In the genomic region with DNA sequence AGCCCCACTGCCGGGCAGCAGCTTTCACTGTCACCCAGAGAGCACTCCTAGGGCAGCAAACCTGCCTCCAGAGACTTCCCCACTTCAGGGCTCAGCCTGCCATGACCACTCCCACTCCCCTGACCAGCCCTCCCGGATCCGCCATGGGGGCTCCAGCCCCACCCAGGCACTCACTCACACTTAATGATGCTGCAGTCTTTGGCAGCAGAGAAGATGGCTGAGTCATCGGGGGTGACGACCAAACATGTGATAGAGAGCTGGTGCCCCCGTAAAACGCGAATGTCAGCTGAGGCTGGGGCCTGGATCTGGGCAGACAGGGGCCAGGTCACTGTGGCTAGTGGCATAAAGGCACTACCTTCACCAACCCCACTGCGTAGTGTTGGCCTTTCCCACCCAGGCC, we compare ENCODE assay signal across 34 cellular contexts. TPM values are rescaled to one million over a fixed set of nuclear protein-coding genes. Genes with fewer than 3 reads are reported as not detected.
DNase-seq lines count a peak whose midpoint lies in the region; ATAC-seq, FAIRE-seq and TF ChIP-seq lines count a peak whose summit lies in the region.
"Had no signal": no experiment of that assay in that cellular context is flagged by ENCODE, and none has a peak within 500 bp of the region (broad histone marks: within the 10 kb centered on the region; RNA-seq: fewer than 3 reads in every experiment).

No MANE protein-coding gene starts in this region.

- no peak for FAIRE-seq in astrocyte (lab: Jason Lieb, UNC)
- FAIRE-seq: GM12891, islet of Langerhans had no signal

- intact Hi-C loops in posterior vena cava (cut with DNase I): no loop called here

- no peak overlapping the region for H3K4me3 Mint-ChIP-seq in astrocyte (ENCODE audit: unreplicated experiment)
- H3K4me3 Mint-ChIP-seq: endodermal cell had no signal

- H3K4me3 ChIP-seq in GM23248: no peak overlapping the region
- H3K4me3 ChIP-seq in astrocyte (ENCODE audit: insufficient read depth, low read depth, low read length): no peak overlapping the region
- H3K4me3 ChIP-seq: adrenal gland, BLaER1, breast epithelium, coronary artery, esophagus squamous epithelium had no signal

- H3K9ac ChIP-seq in GM23248 (no peak overlapping the region), astrocyte (ENCODE audit: low read length) (no peak overlapping the region)
- H3K9ac ChIP-seq: BLaER1 had no signal

- ATAC-seq in HG03097 (IDR thresholded peaks at IDR 0.05; ENCODE audit: low FRiP score, unreplicated experiment): no peak
- ATAC-seq in GM18873 (IDR thresholded peaks at IDR 0.05; ENCODE audit: low FRiP score, unreplicated experiment): no peak

- H3K4me1 ChIP-seq in GM23248 (ENCODE audit: insufficient read depth) (peaks cover 9% of the 10 kb centered on the region; the same call in 1 of the 2 replicates), astrocyte (ENCODE audit: insufficient read depth, low read length) (peaks cover 14% of the 10 kb centered on the region)

- H3K9me3 ChIP-seq in GM23248 (ENCODE audit: low read depth): no peaks in the 10 kb centered on the region
- no peaks in the 10 kb centered on the region for H3K9me3 ChIP-seq in astrocyte (ENCODE audit: insufficient read depth, low read depth, low read length)
- H3K9me3 ChIP-seq: adrenal gland, BLaER1, breast epithelium, esophagus squamous epithelium had no signal

- in situ Hi-C loops in GM23248 (cut with MboI): no loop called here

- H3K36me3 Mint-ChIP-seq in astrocyte (ENCODE audit: low read depth, unreplicated experiment): peaks cover 22% of the 10 kb centered on the region

- no peak overlapping the region for H3K27ac ChIP-seq in GM23248
- H3K27ac ChIP-seq in astrocyte (ENCODE audit: low read depth, low read length): no peak overlapping the region
- H3K27ac ChIP-seq: adrenal gland, BLaER1, breast epithelium, coronary artery, esophagus squamous epithelium had no signal

- no peaks in the 10 kb centered on the region for H3K9me3 Mint-ChIP-seq in astrocyte (ENCODE audit: unreplicated experiment)
- H3K9me3 Mint-ChIP-seq: endodermal cell had no signal

- no peak overlapping the region for H2AFZ ChIP-seq in GM23248
- no peak overlapping the region for H2AFZ ChIP-seq in astrocyte (ENCODE audit: low read depth, low read length)

- H3F3A ChIP-seq in GM23248 (ENCODE audit: insufficient read depth): peaks cover 13% of the 10 kb centered on the region; the same call in 1 of the 2 replicates

- DNase-seq in A172 (ENCODE audit: low spot score) (peak; percentile 59), GM23248 (peak; percentile 20), astrocyte (ENCODE audit: low read depth) (peak; percentile 16), posterior vena cava (ENCODE audit: low spot score) (peak; percentile 62), NCI-H2171 treated with DMSO at 0.1 percent for 48 hours (lab: John Stamatoyannopoulos, UW) (no peak), C1 segment of cervical spinal cord (lab: John Stamatoyannopoulos, UW) (no peak)
- DNase-seq: ACHN; activated CD4-positive, alpha-beta T cell treated with anti-CD3 and anti-CD28 coated beads, Interleukin-2, amount 50 U/mL, for 1 hour; activated gamma-delta T cell treated with Interleukin-2 at 50 U/mL for 16 hours; COR-L47; DMS79; endodermal cell; esophagus squamous epithelium; KG1; NCI-H1436; OCI-M1; SHP77 treated with DMSO at 0.1 percent for 48 hours; stimulated activated CD4-positive, alpha-beta T cell treated with anti-CD3 and anti-CD28 coated beads, Interleukin-1b, Interleukin-23, amount 100 ng/mL, for 48 hours; substantia nigra; T-helper 9 cell had no signal

- H4K20me1 ChIP-seq in GM23248 (ENCODE audit: insufficient read depth) (no peaks in the 10 kb centered on the region), astrocyte (ENCODE audit: insufficient read depth, low read length) (peaks cover 44% of the 10 kb centered on the region)

- no peaks in the 10 kb centered on the region for H3K27me3 Mint-ChIP-seq in astrocyte (ENCODE audit: low read depth, unreplicated experiment)
- H3K27me3 Mint-ChIP-seq: progenitor cell of endocrine pancreas had no signal

- H3K79me2 ChIP-seq in GM23248 (ENCODE audit: insufficient read depth) (peaks cover 39% of the 10 kb centered on the region), astrocyte (ENCODE audit: insufficient read depth, low read length) (peaks cover 38% of the 10 kb centered on the region)

- H3K4me2 ChIP-seq in GM23248 (ENCODE audit: unreplicated experiment) (no peak overlapping the region), astrocyte (ENCODE audit: low read length) (no peak overlapping the region)
- H3K4me2 ChIP-seq: BLaER1 had no signal

- H3K4me1 Mint-ChIP-seq in astrocyte (ENCODE audit: low read depth, unreplicated experiment): peaks cover 6% of the 10 kb centered on the region

- TF ChIP-seq CTCF in astrocyte (IDR thresholded peaks at IDR 0.05; ENCODE audit: insufficient read depth, low read depth, low read length): no peak

- 62 to 69% methylated on average over 9 of the region's 9 CpGs for WGBS in GM23248 (ENCODE audit: low coverage in 1 of 2, low lambda C conversion rate in 2 of 2, missing lambda C conversion rate in 2 of 2), 2 experiments

- no peak overlapping the region for H3K27ac Mint-ChIP-seq in astrocyte (ENCODE audit: unreplicated experiment)
- H3K27ac Mint-ChIP-seq: endodermal cell, progenitor cell of endocrine pancreas had no signal

- no peaks in the 10 kb centered on the region; the same call in 1 of the 2 replicates for H3K36me3 ChIP-seq in GM23248 (ENCODE audit: low read depth)
- H3K36me3 ChIP-seq in astrocyte (ENCODE audit: insufficient read depth, low read length): peaks cover 11% of the 10 kb centered on the region
- H3K36me3 ChIP-seq: breast epithelium had no signal

- H3K27me3 ChIP-seq in GM23248 (replicated peaks; ENCODE audit: insufficient read depth) (no peaks in the 10 kb centered on the region), astrocyte (ENCODE audit: insufficient read depth, low read length) (no peaks in the 10 kb centered on the region)
- H3K27me3 ChIP-seq: adrenal gland, BLaER1, breast epithelium, esophagus squamous epithelium had no signal

- no peaks in the 10 kb centered on the region for H3K9me2 ChIP-seq in GM23248 (ENCODE audit: insufficient read depth)

RNA-seq across cellular contexts. Expression of a gene that starts 4.7 kb away (rescaled TPM):
- 48.7 and 51.4 TPM in 2 replicates for total RNA-seq in A172 (2014; rRNA removed; shearing (Covaris generic))
- total RNA-seq in GM23248 (2014; rRNA removed; shearing (Covaris generic)): 21.6 and 27.5 TPM in 2 replicates
- polyA plus RNA-seq in GM23248 (2016; fragmentation: Nextera tagmentation; extraction: Ambion mirVana): 24.6 and 28.4 TPM in 2 replicates
- total RNA-seq in astrocyte (22.9 and 25.5 TPM in 2 replicates), posterior vena cava (10 to 100 TPM; 13.4 to 14.9 TPM)

RNA-seq across cellular contexts. Expression of a gene that starts 5.1 kb away (rescaled TPM):
- total RNA-seq in A172 (2014; rRNA removed; shearing (Covaris generic)): 41.4 and 45.4 TPM in 2 replicates
- 80.4 and 118 TPM in 2 replicates for total RNA-seq in GM23248 (2014; rRNA removed; shearing (Covaris generic))
- polyA plus RNA-seq in GM23248 (2016; fragmentation: Nextera tagmentation; extraction: Ambion mirVana): 60.4 and 64.0 TPM in 2 replicates
- 4.6 and 4.8 TPM in 2 replicates for total RNA-seq in astrocyte
- 10 to 100 TPM; 16.5 to 22.3 TPM for total RNA-seq in posterior vena cava

RNA-seq across cellular contexts. Expression of a gene that starts 18.2 kb away (rescaled TPM):
- total RNA-seq in A172 (2014; rRNA removed; shearing (Covaris generic)): not detected in 2 replicates
- not detected in 2 replicates for total RNA-seq in GM23248 (2014; rRNA removed; shearing (Covaris generic))
- 0.09 TPM in 1 of 2 replicates, not detected in the other for polyA plus RNA-seq in GM23248 (2016; fragmentation: Nextera tagmentation; extraction: Ambion mirVana)
- not detected in 2 replicates for total RNA-seq in astrocyte
- not detected for total RNA-seq in posterior vena cava
- total RNA-seq: NCI-H460, urinary bladder had no signal
- polyA plus RNA-seq: neural cell had no signal

RNA-seq across cellular contexts. Expression of a gene that starts 30.2 kb away (rescaled TPM):
- 99.7 and 107 TPM in 2 replicates for total RNA-seq in A172 (2014; rRNA removed; shearing (Covaris generic))
- 71.2 and 91.2 TPM in 2 replicates for total RNA-seq in GM23248 (2014; rRNA removed; shearing (Covaris generic))
- polyA plus RNA-seq in GM23248 (2016; fragmentation: Nextera tagmentation; extraction: Ambion mirVana): 40.4 and 45.0 TPM in 2 replicates
- total RNA-seq in astrocyte (95.4 and 102 TPM in 2 replicates), posterior vena cava (10 to 100 TPM; 48.9 to 53.2 TPM)

RNA-seq across cellular contexts. Expression of a gene that starts 33.9 kb away (rescaled TPM):
- total RNA-seq in A172 (2014; rRNA removed; shearing (Covaris generic)): not detected in 2 replicates
- total RNA-seq in GM23248 (2014; rRNA removed; shearing (Covaris generic)): not detected in 2 replicates
- polyA plus RNA-seq in GM23248 (2016; fragmentation: Nextera tagmentation; extraction: Ambion mirVana): not detected in 2 replicates
- total RNA-seq in astrocyte (not detected in 2 replicates), posterior vena cava (not detected)
- total RNA-seq: adrenal gland, breast epithelium, esophagus squamous epithelium, liver, mucosa of gallbladder, NCI-H460, progenitor cell of endocrine pancreas, urinary bladder had no signal
- polyA plus RNA-seq: adrenal gland, liver, neural cell, urinary bladder had no signal

Comparison
In these comparisons a context has a peak if more than half of its experiments do, and no peak if none do; other contexts are left out.
1. DNase-seq: peak in A172 (single experiment), GM23248 (single experiment), astrocyte (single experiment) and posterior vena cava (single experiment); none in NCI-H2171 treated with DMSO at 0.1 percent for 48 hours (single experiment) and C1 segment of cervical spinal cord (0 of 14).